33 cellular contexts compared by ENCODE assay signal in the genomic region with DNA sequence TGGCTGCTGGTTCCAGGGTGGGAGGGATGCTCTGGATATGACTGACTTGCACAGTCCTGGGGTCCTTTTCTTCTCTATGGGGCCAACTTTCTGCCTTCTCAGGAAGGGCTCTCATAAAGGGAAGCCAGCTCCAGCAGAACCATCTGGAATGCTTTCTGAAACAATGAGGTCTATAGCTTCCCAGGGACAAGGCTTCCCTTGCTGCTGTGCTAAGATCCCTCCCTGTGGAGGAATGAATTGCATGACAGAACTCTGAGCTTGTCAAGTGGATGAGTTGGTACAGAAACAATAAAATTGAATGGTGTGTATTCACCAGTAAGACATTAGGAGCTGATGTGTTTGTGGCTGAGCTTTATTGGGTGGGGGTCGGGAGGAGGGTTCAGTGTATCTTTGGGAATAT. TPM values are rescaled to one million over a fixed set of nuclear protein-coding genes. Genes with fewer than 3 reads are reported as not detected.
"Had no signal": no experiment of that assay in that cellular context is flagged by ENCODE, and none has a peak within 500 bp of the region (broad histone marks: within the 10 kb centered on the region; RNA-seq: fewer than 3 reads in every experiment).

No MANE protein-coding gene starts in this region.

- H3K27ac ChIP-seq: brain microvascular endothelial cell, Peyer's patch, SJCRH30, SK-N-MC, WERI-Rb-1 had no signal

- H3K27ac Mint-ChIP-seq: activated CD4-positive, alpha-beta T cell treated with anti-CD3 and anti-CD28 coated beads, Interleukin-2, amount 10 ng/mL, durations not matched to agents 24 days and 14 days; activated CD8-positive, alpha-beta T cell treated with anti-CD3 and anti-CD28 coated beads for 36 hours; activated naive CD4-positive, alpha-beta T cell treated with anti-CD3 and anti-CD28 coated beads, Interleukin-2, amount 10 ng/mL, durations not matched to agents 7 days and 5 days; activated naive CD8-positive, alpha-beta T cell; activated naive CD8-positive, alpha-beta T cell treated with anti-CD3 and anti-CD28 coated beads, Interleukin-2, amount 50 U/mL, for 24 hours; activated T-helper 2 cell treated with anti-CD3 and anti-CD28 coated beads, Interferon-gamma antibody, Interleukin-2, Interleukin-4, amounts not matched to agents 10 μg/mL and 5 μg/mL and 100 μg/mL, durations not matched to agents 14 hours and 24 hours and 36 hours had no signal

- H3K27me3 Mint-ChIP-seq: activated CD4-positive, alpha-beta T cell treated with anti-CD3 and anti-CD28 coated beads, Interleukin-2, amount 10 ng/mL, durations not matched to agents 24 days and 14 days; activated CD8-positive, alpha-beta T cell treated with anti-CD3 and anti-CD28 coated beads for 36 hours; activated naive CD4-positive, alpha-beta T cell treated with anti-CD3 and anti-CD28 coated beads, Interleukin-2, amount 10 ng/mL, durations not matched to agents 7 days and 5 days; activated naive CD8-positive, alpha-beta T cell; activated naive CD8-positive, alpha-beta T cell treated with anti-CD3 and anti-CD28 coated beads, Interleukin-2, amount 50 U/mL, for 24 hours had no signal

- H3K4me3 Mint-ChIP-seq: activated CD4-positive, alpha-beta T cell treated with anti-CD3 and anti-CD28 coated beads, Interleukin-2, amount 10 ng/mL, durations not matched to agents 24 days and 14 days; activated CD8-positive, alpha-beta T cell treated with anti-CD3 and anti-CD28 coated beads for 36 hours; activated naive CD4-positive, alpha-beta T cell treated with anti-CD3 and anti-CD28 coated beads, Interleukin-2, amount 10 ng/mL, durations not matched to agents 7 days and 5 days; activated naive CD8-positive, alpha-beta T cell; activated naive CD8-positive, alpha-beta T cell treated with anti-CD3 and anti-CD28 coated beads, Interleukin-2, amount 50 U/mL, for 24 hours had no signal

- H3K9me3 ChIP-seq: MG63, Peyer's patch, SJCRH30 had no signal

- ATAC-seq: activated CD8-positive, alpha-beta T cell treated with anti-CD3 and anti-CD28 coated beads for 36 hours; activated naive CD8-positive, alpha-beta T cell treated with anti-CD3 and anti-CD28 coated beads, Interleukin-2, amount 50 U/mL, for 24 hours; PC-3 had no signal

- H3K4me3 ChIP-seq: MG63, Peyer's patch, SJCRH30, SK-N-MC had no signal

- DNase-seq: activated CD4-positive, alpha-beta T cell treated with anti-CD3 and anti-CD28 coated beads, Interleukin-2, amount 10 ng/mL, durations not matched to agents 24 days and 14 days; activated CD4-positive, alpha-beta T cell treated with anti-CD3 and anti-CD28 coated beads, Interleukin-2, amount 50 U/mL, for 4 hours; activated CD8-positive, alpha-beta T cell treated with anti-CD3 and anti-CD28 coated beads for 36 hours; activated gamma-delta T cell; activated naive CD4-positive, alpha-beta T cell treated with anti-CD3 and anti-CD28 coated beads, Interleukin-2, amount 10 ng/mL, durations not matched to agents 7 days and 5 days; activated naive CD8-positive, alpha-beta T cell treated with anti-CD3 and anti-CD28 coated beads, Interleukin-2, amount 50 U/mL, for 24 hours; activated T-cell treated with anti-CD3 and anti-CD28 coated beads, Interleukin-2, amount 50 U/mL, for 1 hour; aorta; brain microvascular endothelial cell; Kasumi-1; KG1; MG63; NCI-H1048; NCI-H1105 treated with DMSO at 0.1 percent for 48 hours; NCI-H1436; NCI-H1694; NCI-H1930; NCI-H2081 treated with DMSO at 0.1 percent for 48 hours; NCI-H226; NCI-H446 treated with DMSO at 0.1 percent for 48 hours; NCI-H524; NK-92 treated with Interleukin-12 subunit alpha and Interleukin-12 subunit beta, amount 100 ng/mL, for 24 hours; PC-3; Peyer's patch; SHP77; SJCRH30; T1000; WERI-Rb-1 had no signal

- H3K9me3 Mint-ChIP-seq: activated CD4-positive, alpha-beta T cell treated with anti-CD3 and anti-CD28 coated beads, Interleukin-2, amount 10 ng/mL, durations not matched to agents 24 days and 14 days; activated CD8-positive, alpha-beta T cell treated with anti-CD3 and anti-CD28 coated beads for 36 hours; activated naive CD4-positive, alpha-beta T cell treated with anti-CD3 and anti-CD28 coated beads, Interleukin-2, amount 10 ng/mL, durations not matched to agents 7 days and 5 days; activated naive CD8-positive, alpha-beta T cell treated with anti-CD3 and anti-CD28 coated beads, Interleukin-2, amount 50 U/mL, for 24 hours had no signal

- H3K4me1 Mint-ChIP-seq: activated CD4-positive, alpha-beta T cell treated with anti-CD3 and anti-CD28 coated beads, Interleukin-2, amount 10 ng/mL, durations not matched to agents 24 days and 14 days; activated naive CD4-positive, alpha-beta T cell treated with anti-CD3 and anti-CD28 coated beads, Interleukin-2, amount 10 ng/mL, durations not matched to agents 7 days and 5 days; activated naive CD8-positive, alpha-beta T cell treated with anti-CD3 and anti-CD28 coated beads, Interleukin-2, amount 50 U/mL, for 24 hours had no signal

- H3K36me3 ChIP-seq: brain microvascular endothelial cell, MG63, Peyer's patch had no signal

- H3K27me3 ChIP-seq: brain microvascular endothelial cell, MG63, Peyer's patch, SJCRH30 had no signal

- H3K4me1 ChIP-seq: Peyer's patch had no signal

RNA-seq across cellular contexts. Expression of a gene that starts 19.8 kb away (rescaled TPM):
- total RNA-seq: activated CD4-positive, alpha-beta T cell treated with anti-CD3 and anti-CD28 coated beads, Interleukin-2, amount 10 ng/mL, durations not matched to agents 24 days and 14 days; activated CD8-positive, alpha-beta memory T cell treated with anti-CD3 and anti-CD28 coated beads for 36 hours; activated CD8-positive, alpha-beta T cell treated with anti-CD3 and anti-CD28 coated beads for 36 hours; activated T-helper 2 cell treated with anti-CD3 and anti-CD28 coated beads, Interferon-gamma antibody, Interleukin-2, Interleukin-4, amounts not matched to agents 10 μg/mL and 5 μg/mL and 100 μg/mL, durations not matched to agents 14 hours and 24 hours and 36 hours; PC-3; SJCRH30; T-helper 2 cell treated with Interferon-gamma antibody and Interleukin-4, amounts not matched to agents 100 ng/mL and 5 ng/mL, for 36 hours had no signal
